ENCODE assay signal across 1 cellular context in genomic region chr12:123892180-123892559, GRCh38.
TF ChIP-seq lines count a peak whose summit lies in the region.

No MANE protein-coding gene starts in this region.

TF ChIP-seq in K562, 482 proteins besides CTCF, POLR2A, EP300 and RAD21 (continued from another document):
- TF ChIP-seq EHMT2 (IDR thresholded peaks at IDR 0.05) (no peak), ZNF764 (CRISPR knock-in tag; IDR thresholded peaks at IDR 0.05; ENCODE audit: low read depth) (no peak), ZNF696 (CRISPR knock-in tag; conservative IDR thresholded peaks at IDR 0.05) (no peak), RFX7 (CRISPR knock-in tag; IDR thresholded peaks at IDR 0.05) (no peak), SMARCB1 (IDR thresholded peaks at IDR 0.05; ENCODE audit: insufficient read length, low read depth) (no peak), CHD2 (IDR thresholded peaks at IDR 0.05; ENCODE audit: low read depth, low read length) (peak; percentile 79), RBM17 (IDR thresholded peaks at IDR 0.05; ENCODE audit: borderline replicate concordance, low read depth, low read length) (no peak), SIN3A (IDR thresholded peaks at IDR 0.05; ENCODE audit: borderline replicate concordance in 2 of 2, control insufficient read depth in 1 of 2, low read depth in 2 of 2, low read length in 2 of 2) (no peak)
